In the genomic region with DNA sequence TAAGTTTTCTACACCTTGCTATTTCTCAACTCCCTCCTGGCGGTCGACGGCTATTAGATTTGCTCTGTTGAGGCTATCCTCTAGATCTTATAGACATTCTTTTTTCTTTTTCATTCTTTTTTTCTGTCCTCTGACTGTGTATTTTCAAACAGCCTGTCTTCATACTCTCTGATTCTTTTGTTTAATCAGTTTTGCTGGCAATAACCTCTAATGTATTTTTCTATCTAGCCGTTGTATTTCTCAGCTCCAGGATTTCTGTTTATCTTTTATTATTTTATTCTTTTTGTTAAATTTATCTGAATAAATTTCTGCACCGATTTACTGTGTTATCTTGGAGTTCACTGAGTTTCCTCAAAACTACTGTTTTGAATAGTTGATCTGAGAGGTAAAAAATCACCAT, we compare ENCODE assay signal across 7 cellular contexts. TPM values are rescaled to one million over a fixed set of nuclear protein-coding genes. Genes with fewer than 3 reads are reported as not detected.
"Had no signal": no experiment of that assay in that cellular context is flagged by ENCODE, and none has a peak within 500 bp of the region (broad histone marks: within the 10 kb centered on the region; RNA-seq: fewer than 3 reads in every experiment).

No MANE protein-coding gene starts in this region.

- DNase-seq: GDM1, GF-D8 had no signal

- FAIRE-seq: GM12878, GM12891, GM12892, GM18507, GM19239 had no signal

- H3K4me3 ChIP-seq: GM12878 had no signal

- ATAC-seq: GM12878 had no signal

RNA-seq across cellular contexts. Expression of gene NLGN1, which starts 31.5 kb away (rescaled TPM):
- total RNA-seq: GM12878 had no signal
- polyA plus RNA-seq: GM12878 had no signal
